ENCODE assay signal across 23 cellular contexts in genomic region chr6:154445417-154445816, GRCh38.
"Had no signal": no experiment of that assay in that cellular context is flagged by ENCODE, and none has a peak within 500 bp of the region (broad histone marks: within the 10 kb centered on the region; RNA-seq: fewer than 3 reads in every experiment).

No MANE protein-coding gene starts in this region.

- H3K9me3 ChIP-seq: lower lobe of right lung, mucosa of descending colon, neutrophil, pancreas, right lobe of liver, suprapubic skin, tibial artery, upper lobe of left lung had no signal

- H3K27me3 ChIP-seq: neutrophil, pancreas, right lobe of liver, suprapubic skin, tibial artery, upper lobe of left lung had no signal

- H3K4me3 ChIP-seq: coronary artery, lower lobe of right lung, mucosa of descending colon, pancreas, right lobe of liver, smooth muscle cell, suprapubic skin, tibial artery, upper lobe of left lung had no signal

- H3K4me3 Mint-ChIP-seq: effector memory CD8-positive, alpha-beta T cell; memory B cell; naive thymus-derived CD8-positive, alpha-beta T cell; neural crest cell; stimulated activated naive CD8-positive, alpha-beta T cell treated with anti-CD3 and anti-CD28 coated beads, Interleukin-15, amount 100 ng/mL, for 72 hours had no signal

- H3K27ac Mint-ChIP-seq: effector memory CD8-positive, alpha-beta T cell; memory B cell; stimulated activated naive CD8-positive, alpha-beta T cell treated with anti-CD3 and anti-CD28 coated beads, Interleukin-15, amount 100 ng/mL, for 72 hours had no signal

- DNase-seq: effector memory CD8-positive, alpha-beta T cell; erythroblast; left ventricle myocardium superior; lower lobe of right lung; mucosa of descending colon; naive thymus-derived CD8-positive, alpha-beta T cell; pancreas; retina; right lobe of liver; stimulated activated CD4-positive, alpha-beta T cell treated with anti-CD3 and anti-CD28 coated beads, Interleukin-12 subunit alpha, Interleukin-12 subunit beta, amount 100 ng/mL, for 4 hours; stimulated activated CD4-positive, alpha-beta T cell treated with anti-CD3 and anti-CD28 coated beads, Interleukin-1b, Interleukin-23, amount 100 ng/mL, for 48 hours; stimulated activated CD4-positive, alpha-beta T cell treated with anti-CD3 and anti-CD28 coated beads, Interleukin-4, amount 100 ng/mL, for 1 hour; stimulated activated CD8-positive, alpha-beta memory T cell treated with anti-CD3 and anti-CD28 coated beads, Interleukin-4, amount 100 ng/mL, for 48 hours; stimulated activated naive CD4-positive, alpha-beta T cell; stimulated activated naive CD8-positive, alpha-beta T cell treated with anti-CD3 and anti-CD28 coated beads, Interleukin-15, amount 100 ng/mL, for 72 hours; tibial artery; upper lobe of left lung had no signal

- H3K9me3 Mint-ChIP-seq: effector memory CD8-positive, alpha-beta T cell; memory B cell; naive thymus-derived CD8-positive, alpha-beta T cell; stimulated activated naive CD8-positive, alpha-beta T cell treated with anti-CD3 and anti-CD28 coated beads, Interleukin-15, amount 100 ng/mL, for 72 hours had no signal

- H3K27me3 Mint-ChIP-seq: stimulated activated naive CD8-positive, alpha-beta T cell treated with anti-CD3 and anti-CD28 coated beads, Interleukin-15, amount 100 ng/mL, for 72 hours had no signal

- H3K4me1 Mint-ChIP-seq: memory B cell had no signal

- H3K27ac ChIP-seq: lower lobe of right lung, neutrophil, suprapubic skin, upper lobe of left lung had no signal

- H3K36me3 ChIP-seq: neutrophil, suprapubic skin had no signal

- ATAC-seq: effector memory CD8-positive, alpha-beta T cell; left ventricle myocardium superior; lower lobe of right lung; mucosa of descending colon; naive thymus-derived CD8-positive, alpha-beta T cell; pancreas; right lobe of liver; stimulated activated naive CD8-positive, alpha-beta T cell treated with anti-CD3 and anti-CD28 coated beads, Interleukin-15, amount 100 ng/mL, for 72 hours had no signal

- H3K36me3 Mint-ChIP-seq: memory B cell; naive thymus-derived CD8-positive, alpha-beta T cell had no signal
